7 cellular contexts compared by ENCODE assay signal in genomic region chr12:109714913-109715244, GRCh38. TPM values are rescaled to one million over a fixed set of nuclear protein-coding genes. Genes with fewer than 3 reads are reported as not detected.
A peak's percentile ranks its signal among the peaks of the same experiment; 100 is the strongest.
DNase-seq lines count a peak whose midpoint lies in the region; ATAC-seq lines count a peak whose summit lies in the region.

No MANE protein-coding gene starts in this region.

- no peak overlapping the region for H3K27ac ChIP-seq in HUES48 (ENCODE audit: low read depth, low read length)

- H3K27ac Mint-ChIP-seq in activated CD4-positive, alpha-beta memory T cell treated with anti-CD3 and anti-CD28 coated beads for 36 hours, result no peak overlapping the region
- no peak overlapping the region for H3K27ac Mint-ChIP-seq in immature natural killer cell
- no peak overlapping the region for H3K27ac Mint-ChIP-seq in stimulated activated memory B cell treated with anti-CD40 and anti-IgM and Interleukin-4, amounts not matched to agents 10 μg/mL and 1 μg/mL and 100 μg/mL, for 72 hours

- peaks cover 35% of the 10 kb centered on the region for H3K27me3 Mint-ChIP-seq in activated CD4-positive, alpha-beta memory T cell treated with anti-CD3 and anti-CD28 coated beads for 36 hours
- peaks cover 9 to 12% (median 9%) of the 10 kb centered on the region in 3 donors for H3K27me3 Mint-ChIP-seq in immature natural killer cell (ENCODE audit: low read depth in 3 of 3)
- peaks cover 63% of the 10 kb centered on the region for H3K27me3 Mint-ChIP-seq in stimulated activated memory B cell treated with anti-CD40 and anti-IgM and Interleukin-4, amounts not matched to agents 10 μg/mL and 1 μg/mL and 100 μg/mL, for 72 hours

- POLR2A ChIA-PET in activated CD4-positive, alpha-beta memory T cell treated with anti-CD3 and anti-CD28 coated beads for 36 hours (lab: Charles Lee), result no interaction called here

- no peak overlapping the region for H3K9ac ChIP-seq in HUES48 (ENCODE audit: low read depth, low read length)

- H3K4me1 ChIP-seq in HUES48 (ENCODE audit: control insufficient read depth, insufficient read depth, low read length), result peaks cover 32% of the 10 kb centered on the region

- intact Hi-C loops in activated CD4-positive, alpha-beta memory T cell treated with anti-CD3 and anti-CD28 coated beads for 36 hours (cut with micrococcal nuclease), result no loop called here
- intact Hi-C loops in left colon (cut with DNase I, micrococcal nuclease), result no loop called here

- H3K9me3 ChIP-seq in HUES48 (ENCODE audit: control insufficient read depth, insufficient read depth, low read length), result no peaks in the 10 kb centered on the region

- H3K4me3 Mint-ChIP-seq in activated CD4-positive, alpha-beta memory T cell treated with anti-CD3 and anti-CD28 coated beads for 36 hours, result peak overlapping the region; percentile 43
- H3K4me3 Mint-ChIP-seq in immature natural killer cell, result peak overlapping the region; percentile 52 to 68 (median 58)
- peak overlapping the region; percentile 44 for H3K4me3 Mint-ChIP-seq in stimulated activated memory B cell treated with anti-CD40 and anti-IgM and Interleukin-4, amounts not matched to agents 10 μg/mL and 1 μg/mL and 100 μg/mL, for 72 hours

- H3K9me3 Mint-ChIP-seq in activated CD4-positive, alpha-beta memory T cell treated with anti-CD3 and anti-CD28 coated beads for 36 hours, result no peaks in the 10 kb centered on the region
- no peaks in the 10 kb centered on the region for H3K9me3 Mint-ChIP-seq in immature natural killer cell
- no peaks in the 10 kb centered on the region for H3K9me3 Mint-ChIP-seq in stimulated activated memory B cell treated with anti-CD40 and anti-IgM and Interleukin-4, amounts not matched to agents 10 μg/mL and 1 μg/mL and 100 μg/mL, for 72 hours

- CTCF ChIA-PET in activated CD4-positive, alpha-beta memory T cell treated with anti-CD3 and anti-CD28 coated beads for 36 hours (lab: Charles Lee), result interaction anchor here (0.9 to 1.6 kb wide), 5 partner anchors 11 to 162 kb away, joined by 3 to 9 read pairs (median 3); no protein-coding TSS in a partner anchor

- H3K36me3 Mint-ChIP-seq in activated CD4-positive, alpha-beta memory T cell treated with anti-CD3 and anti-CD28 coated beads for 36 hours, result no peaks in the 10 kb centered on the region
- no peaks in the 10 kb centered on the region for H3K36me3 Mint-ChIP-seq in immature natural killer cell
- no peaks in the 10 kb centered on the region for H3K36me3 Mint-ChIP-seq in stimulated activated memory B cell treated with anti-CD40 and anti-IgM and Interleukin-4, amounts not matched to agents 10 μg/mL and 1 μg/mL and 100 μg/mL, for 72 hours

- peaks cover 70% of the 10 kb centered on the region for H3K27me3 ChIP-seq in HUES48 (ENCODE audit: control insufficient read depth, insufficient read depth, low read length)

- DNase-seq in activated CD4-positive, alpha-beta memory T cell treated with anti-CD3 and anti-CD28 coated beads for 36 hours, result no peak
- no peak for DNase-seq in immature natural killer cell
- DNase-seq in NCI-H1048 (lab: John Stamatoyannopoulos, UW), result no peak
- no peak for DNase-seq in DMS114 treated with DMSO at 0.1 percent for 48 hours (lab: John Stamatoyannopoulos, UW; ENCODE audit: unreplicated experiment)
- no peak for DNase-seq in left colon

- H3K4me3 ChIP-seq in HUES48 (ENCODE audit: low read depth, low read length), result peak overlapping the region; percentile 62

- no peaks in the 10 kb centered on the region for H3K4me1 Mint-ChIP-seq in activated CD4-positive, alpha-beta memory T cell treated with anti-CD3 and anti-CD28 coated beads for 36 hours (ENCODE audit: low read depth)
- H3K4me1 Mint-ChIP-seq in immature natural killer cell, result peaks cover 0 to 1% of the 10 kb centered on the region in 2 donors
- H3K4me1 Mint-ChIP-seq in stimulated activated memory B cell treated with anti-CD40 and anti-IgM and Interleukin-4, amounts not matched to agents 10 μg/mL and 1 μg/mL and 100 μg/mL, for 72 hours, result peaks cover 12% of the 10 kb centered on the region

- H3K36me3 ChIP-seq in HUES48 (ENCODE audit: control insufficient read depth, insufficient read depth, low read length), result no peaks in the 10 kb centered on the region

- no peak for ATAC-seq in stimulated activated memory B cell treated with anti-CD40 and anti-IgM and Interleukin-4, amounts not matched to agents 10 μg/mL and 1 μg/mL and 100 μg/mL, for 72 hours
- ATAC-seq in left colon, result no peak

RNA-seq across cellular contexts. Expression of gene FAM222A, which starts 1.3 kb away (rescaled TPM):
- total RNA-seq in activated CD4-positive, alpha-beta memory T cell treated with anti-CD3 and anti-CD28 coated beads for 36 hours, result under 1 TPM; 0.29 to 0.55 TPM
- under 1 TPM in 2 of 3 donors, not detected in 1; 0.20 to 0.49 TPM for polyA plus RNA-seq in immature natural killer cell
- 1 to 10 TPM; 3.0 to 4.7 TPM for total RNA-seq in left colon
